19 cellular contexts compared by ENCODE assay signal in genomic region chr14:39396448-39396847, GRCh38. TPM values are rescaled to one million over a fixed set of nuclear protein-coding genes. Genes with fewer than 3 reads are reported as not detected.
DNase-seq lines count a peak whose midpoint lies in the region; ATAC-seq and TF ChIP-seq lines count a peak whose summit lies in the region.
"Had no signal": no experiment of that assay in that cellular context is flagged by ENCODE, and none has a peak within 500 bp of the region (broad histone marks: within the 10 kb centered on the region; RNA-seq: fewer than 3 reads in every experiment).

No MANE protein-coding gene starts in this region.

- H3K27ac Mint-ChIP-seq in activated naive CD4-positive, alpha-beta T cell treated with anti-CD3 and anti-CD28 coated beads, Interleukin-2, amount 50 U/mL, for 72 hours: no peak overlapping the region
- H3K27ac Mint-ChIP-seq in glutamatergic neuron (ENCODE audit: unreplicated experiment): no peak overlapping the region
- H3K27ac Mint-ChIP-seq: activated T-helper 1 cell treated with anti-CD3 and anti-CD28 coated beads, Interleukin-12 subunit alpha, Interleukin-12 subunit beta, Interleukin-2, Interleukin-4 antibody, amounts not matched to agents 30 ng/mL and 10 ng/mL and 1 ng/mL, durations not matched to agents 14 hours and 24 hours and 36 hours; nephron progenitor cell; stimulated activated naive B cell treated with anti-CD40 and anti-IgM and Interleukin-4, amounts not matched to agents 10 μg/mL and 1 μg/mL and 100 μg/mL, for 72 hours had no signal

- H3K27ac ChIP-seq in RWPE2 (ENCODE audit: poor library complexity, severe bottlenecking) (no peak overlapping the region), psoas muscle (peak overlapping the region; percentile 6)
- H3K27ac ChIP-seq: adrenal gland, left ventricle myocardium inferior had no signal

- H3K9me3 Mint-ChIP-seq in activated naive CD4-positive, alpha-beta T cell treated with anti-CD3 and anti-CD28 coated beads, Interleukin-2, amount 50 U/mL, for 72 hours: no peaks in the 10 kb centered on the region
- no peaks in the 10 kb centered on the region for H3K9me3 Mint-ChIP-seq in glutamatergic neuron (ENCODE audit: unreplicated experiment)
- H3K9me3 Mint-ChIP-seq: activated T-helper 1 cell treated with anti-CD3 and anti-CD28 coated beads, Interleukin-12 subunit alpha, Interleukin-12 subunit beta, Interleukin-2, Interleukin-4 antibody, amounts not matched to agents 30 ng/mL and 10 ng/mL and 1 ng/mL, durations not matched to agents 14 hours and 24 hours and 36 hours; CD14-positive monocyte; nephron progenitor cell; stimulated activated naive B cell treated with anti-CD40 and anti-IgM and Interleukin-4, amounts not matched to agents 10 μg/mL and 1 μg/mL and 100 μg/mL, for 72 hours had no signal

- TF ChIP-seq CTCF in RWPE2 (IDR thresholded peaks at IDR 0.05; ENCODE audit: poor library complexity, severe bottlenecking): no peak
- TF ChIP-seq CTCF in epithelial cell of esophagus (IDR thresholded peaks at IDR 0.05; ENCODE audit: insufficient read depth, low read depth, low read length, missing control alignments): no peak
- TF ChIP-seq CTCF in psoas muscle (IDR thresholded peaks at IDR 0.05): no peak
- TF ChIP-seq CTCF in glutamatergic neuron (IDR thresholded peaks at IDR 0.05; ENCODE audit: partially characterized antibody, unreplicated experiment): no peak

- H3K4me1 Mint-ChIP-seq in glutamatergic neuron (ENCODE audit: low read depth, unreplicated experiment): no peaks in the 10 kb centered on the region
- H3K4me1 Mint-ChIP-seq: CD14-positive monocyte, nephron progenitor cell had no signal

- H3K36me3 Mint-ChIP-seq in activated naive CD4-positive, alpha-beta T cell treated with anti-CD3 and anti-CD28 coated beads, Interleukin-2, amount 50 U/mL, for 72 hours: peaks cover 0 to 10% of the 10 kb centered on the region in 2 donors
- H3K36me3 Mint-ChIP-seq in glutamatergic neuron (ENCODE audit: unreplicated experiment): no peaks in the 10 kb centered on the region

- H3K4me3 ChIP-seq in RWPE2 (ENCODE audit: severe bottlenecking) (no peak overlapping the region), epithelial cell of esophagus (ENCODE audit: low read length) (no peak overlapping the region), psoas muscle (no peak overlapping the region)
- H3K4me3 ChIP-seq: adrenal gland, left ventricle myocardium inferior had no signal

- no peak overlapping the region for H3K4me3 Mint-ChIP-seq in glutamatergic neuron (ENCODE audit: unreplicated experiment)
- H3K4me3 Mint-ChIP-seq: activated T-helper 1 cell treated with anti-CD3 and anti-CD28 coated beads, Interleukin-12 subunit alpha, Interleukin-12 subunit beta, Interleukin-2, Interleukin-4 antibody, amounts not matched to agents 30 ng/mL and 10 ng/mL and 1 ng/mL, durations not matched to agents 14 hours and 24 hours and 36 hours; CD14-positive monocyte; nephron progenitor cell; stimulated activated naive B cell treated with anti-CD40 and anti-IgM and Interleukin-4, amounts not matched to agents 10 μg/mL and 1 μg/mL and 100 μg/mL, for 72 hours had no signal

- no peak for DNase-seq in activated naive CD4-positive, alpha-beta T cell treated with anti-CD3 and anti-CD28 coated beads, Interleukin-2, amount 50 U/mL, for 72 hours (ENCODE audit: low spot score in 2 of 2)
- no peak for DNase-seq in activated naive CD4-positive, alpha-beta T cell treated with Interleukin-2 at 50 U/mL for 16 hours
- DNase-seq in RWPE2 (ENCODE audit: low spot score) (no peak), epithelial cell of esophagus (ENCODE audit: low read depth) (peak; percentile 36), psoas muscle (no peak), putamen (ENCODE audit: low spot score) (no peak), NOMO-1 treated with dmso at 0.1 percent for 144 hours (lab: John Stamatoyannopoulos, UW; ENCODE audit: unreplicated experiment) (no peak), glutamatergic neuron (no peak)
- DNase-seq: activated CD4-positive, CD25-positive, alpha-beta regulatory T cell treated with anti-CD3 and anti-CD28 coated beads, Interleukin-2, amount 50 U/mL, for 72 hours; adrenal gland; caudate nucleus; KBM-7; left ventricle myocardium inferior; NCI-H510A treated with DMSO at 0.1 percent for 48 hours; nephron progenitor cell; posterior cingulate gyrus; stimulated activated naive B cell treated with anti-CD40 and anti-IgM and Interleukin-4, amounts not matched to agents 10 μg/mL and 1 μg/mL and 100 μg/mL, for 72 hours had no signal

- H3K36me3 ChIP-seq in RWPE2 (ENCODE audit: low read depth) (peaks cover 29% of the 10 kb centered on the region), psoas muscle (ENCODE audit: insufficient read depth in 1 of 2, low read depth in 1 of 2) (peaks cover 0 to 67% of the 10 kb centered on the region in 2 donors)

- H3K9me3 ChIP-seq in RWPE2 (ENCODE audit: severe bottlenecking) (no peaks in the 10 kb centered on the region), psoas muscle (no peaks in the 10 kb centered on the region)
- H3K9me3 ChIP-seq: adrenal gland, left ventricle myocardium inferior had no signal

- H3K27me3 ChIP-seq in RWPE2 (ENCODE audit: insufficient read depth, poor library complexity, severe bottlenecking) (no peaks in the 10 kb centered on the region), psoas muscle (ENCODE audit: insufficient read depth in 3 of 3, low read length in 2 of 3) (no peaks in the 10 kb centered on the region)
- H3K27me3 ChIP-seq: adrenal gland had no signal

- ATAC-seq in activated naive CD4-positive, alpha-beta T cell treated with anti-CD3 and anti-CD28 coated beads, Interleukin-2, amount 50 U/mL, for 72 hours: peak; percentile 53
- ATAC-seq in RWPE2 (ENCODE audit: low read depth) (peak; percentile 51; the same call in 2 of the 3 replicates), psoas muscle (peak in 3 of 4 donors; percentile 72 to 80 (median 76))
- ATAC-seq: stimulated activated naive B cell treated with anti-CD40 and anti-IgM and Interleukin-4, amounts not matched to agents 10 μg/mL and 1 μg/mL and 100 μg/mL, for 72 hours had no signal

- H3K4me1 ChIP-seq in RWPE2 (ENCODE audit: insufficient read depth, poor library complexity, severe bottlenecking): no peaks in the 10 kb centered on the region
- H3K4me1 ChIP-seq in psoas muscle: no peaks in the 10 kb centered on the region

- intact Hi-C loops in psoas muscle (cut with DNase I): no loop called here

- no peaks in the 10 kb centered on the region for H3K27me3 Mint-ChIP-seq in glutamatergic neuron (ENCODE audit: unreplicated experiment)
- H3K27me3 Mint-ChIP-seq: stimulated activated naive B cell treated with anti-CD40 and anti-IgM and Interleukin-4, amounts not matched to agents 10 μg/mL and 1 μg/mL and 100 μg/mL, for 72 hours had no signal

RNA-seq across cellular contexts. Expression of gene FBXO33, which starts 35.8 kb away (rescaled TPM):
- total RNA-seq in activated naive CD4-positive, alpha-beta T cell treated with anti-CD3 and anti-CD28 coated beads, Interleukin-2, amount 50 U/mL, for 72 hours: 10 to 100 TPM; 15.6 to 25.9 TPM
- total RNA-seq in psoas muscle (1 to 10 TPM; 3.2 to 4.3 (median 3.6) TPM), glutamatergic neuron (ENCODE audit: unreplicated experiment) (4.7 TPM)
- polyA plus RNA-seq in psoas muscle: 10 to 100 TPM in 1 of 3 donors, 1 to 10 TPM in 2; 2.0 to 11.5 (median 2.3) TPM
